ENCODE assay signal across 21 cellular contexts in genomic region chr14:99063620-99064225, GRCh38.
DNase-seq lines count a peak whose midpoint lies in the region; ATAC-seq, FAIRE-seq and TF ChIP-seq lines count a peak whose summit lies in the region.
"Had no signal": no experiment of that assay in that cellular context is flagged by ENCODE, and none has a peak within 500 bp of the region (broad histone marks: within the 10 kb centered on the region; RNA-seq: fewer than 3 reads in every experiment).

No MANE protein-coding gene starts in this region.

- CTCF ChIA-PET in H1 (lab: Charles Lee; ENCODE audit: partially characterized antibody): interaction anchor here (0.9 kb wide), 1 partner anchor 202 kb away, joined by 3 read pairs; no protein-coding TSS in a partner anchor

- H2AK5ac ChIP-seq in H1 (ENCODE audit: low read depth, low read length): no peak overlapping the region

- H3K4me3 ChIP-seq in RWPE2 (ENCODE audit: severe bottlenecking): no peak overlapping the region
- H3K4me3 ChIP-seq in H1 (ENCODE audit: extremely low read depth in 1 of 4, insufficient read depth in 2 of 4, low read depth in 3 of 4, low read length in 4 of 4): no peak overlapping the region
- no peak overlapping the region for H3K4me3 ChIP-seq in suprapubic skin
- H3K4me3 ChIP-seq in sigmoid colon: no peak overlapping the region
- H3K4me3 ChIP-seq: adrenal gland; BLaER1 treated with 17β-estradiol and CSF1 and Interleukin-3, amounts not matched to agents 10 nM and 100 nM; left ventricle myocardium inferior had no signal

- no peak for TF ChIP-seq EP300 in H1 (IDR thresholded peaks at IDR 0.05; ENCODE audit: borderline replicate concordance in 1 of 2, low read depth in 2 of 2, low read length in 2 of 2)
- no peak for TF ChIP-seq EP300 in suprapubic skin (IDR thresholded peaks at IDR 0.05)
- TF ChIP-seq EP300 in sigmoid colon (IDR thresholded peaks at IDR 0.05): no peak

- no peak overlapping the region for H4K5ac ChIP-seq in H1 (ENCODE audit: insufficient read length, low read depth, low read length)

- DNase-seq in RWPE2 (ENCODE audit: low spot score) (no peak), H1 (ENCODE audit: low read depth in 1 of 2, low spot score in 2 of 2) (peak in 1 of 2 experiments; percentile 37), mesenteric fat pad (ENCODE audit: low spot score) (peak; percentile 49), suprapubic skin (ENCODE audit: low spot score in 2 of 2) (no peak), DMS79 (lab: John Stamatoyannopoulos, UW) (no peak), sigmoid colon (no peak)
- DNase-seq: activated naive CD4-positive, alpha-beta T cell treated with Interleukin-2 at 50 U/mL for 16 hours; hypothalamus; IMR-90; left ventricle myocardium inferior; naive B cell; NCI-H1048; NCI-H1694 treated with DMSO at 0.1 percent for 48 hours; NCI-H446; NCI-H774; T-cell had no signal

- no peak overlapping the region for H2BK12ac ChIP-seq in H1 (ENCODE audit: low read depth, low read length)

- no peak overlapping the region for H3K23ac ChIP-seq in H1 (ENCODE audit: insufficient read length)

- TF ChIP-seq RAD21 in H1 (IDR thresholded peaks at IDR 0.05 in 1 of 2, conservative IDR thresholded peaks at IDR 0.05 in 1 of 2; ENCODE audit: low read depth in 2 of 2, low read length in 2 of 2): no peak

- H2BK5ac ChIP-seq in H1 (ENCODE audit: low read depth, low read length): no peak overlapping the region; the same call in 1 of the 2 replicates

- no peak overlapping the region for H3K4me2 ChIP-seq in H1 (ENCODE audit: insufficient read depth in 1 of 2, low read depth in 2 of 2, low read length in 2 of 2)
- H3K4me2 ChIP-seq: BLaER1 treated with 17β-estradiol and CSF1 and Interleukin-3, amounts not matched to agents 10 nM and 100 nM had no signal

- peak overlapping the region; percentile 50 for H3K56ac ChIP-seq in H1 (replicated peaks; ENCODE audit: insufficient read length, low read depth, low read length)

- no peak for FAIRE-seq in H1 (lab: Jason Lieb, UNC)
- FAIRE-seq: GM12892 had no signal

- H3K14ac ChIP-seq in H1 (ENCODE audit: insufficient read length): no peak overlapping the region

- H3K9ac ChIP-seq in H1 (replicated peaks in 1 of 4; ENCODE audit: extremely low read depth in 1 of 4, low read depth in 3 of 4, low read length in 3 of 4): no peak overlapping the region
- H3K9ac ChIP-seq: BLaER1 treated with 17β-estradiol and CSF1 and Interleukin-3, amounts not matched to agents 10 nM and 100 nM had no signal

- H3K18ac ChIP-seq in H1 (ENCODE audit: extremely low read depth, low read length): no peak overlapping the region

- H3K9me3 ChIP-seq in RWPE2 (ENCODE audit: severe bottlenecking) (no peaks in the 10 kb centered on the region), H1 (ENCODE audit: insufficient read depth in 2 of 2, low read depth in 1 of 2, low read length in 1 of 2) (peaks cover 0 to 12% of the 10 kb centered on the region in 2 experiments; a peak in 1 of 4 replicates), suprapubic skin (no peaks in the 10 kb centered on the region), sigmoid colon (no peaks in the 10 kb centered on the region)
- H3K9me3 ChIP-seq: adrenal gland, left ventricle myocardium inferior had no signal

- no peaks in the 10 kb centered on the region for H3K79me2 ChIP-seq in H1 (ENCODE audit: control insufficient read depth in 1 of 2, insufficient read depth in 2 of 2, low read length in 2 of 2)

- POLR2A ChIA-PET in H1 (lab: Charles Lee; ENCODE audit: partially characterized antibody): no interaction called here

- WGBS in H1 (ENCODE audit: extremely low coverage in 1 of 2, insufficient coverage in 1 of 2, insufficient read length in 1 of 2, insufficient replicate concordance in 2 of 2, low coverage in 1 of 2, low lambda C conversion rate in 2 of 2, missing lambda C conversion rate in 1 of 2), 2 experiments: 88% methylated on average over 10 of the region's 10 CpGs; no CpG with 5 or more reads in 1 of the 2 experiments
- 72% methylated on average over 8 of the region's 10 CpGs for WGBS in suprapubic skin
- WGBS in sigmoid colon, 2 donors: 74 to 77% methylated on average over 10 of the region's 10 CpGs

- intact Hi-C loops in sigmoid colon (cut with DNase I): no loop called here

- H4K20me1 ChIP-seq in H1 (replicated peaks in 1 of 2; ENCODE audit: control insufficient read depth in 1 of 2, insufficient read depth in 2 of 2, low read length in 2 of 2): no peaks in the 10 kb centered on the region
- H4K20me1 ChIP-seq: BLaER1 treated with 17β-estradiol and CSF1 and Interleukin-3, amounts not matched to agents 10 nM and 100 nM had no signal

- H3K36me3 ChIP-seq in RWPE2 (ENCODE audit: low read depth) (no peaks in the 10 kb centered on the region), H1 (ENCODE audit: control insufficient read depth in 2 of 4, insufficient read depth in 4 of 4, low read length in 3 of 4) (no peaks in the 10 kb centered on the region), suprapubic skin (no peaks in the 10 kb centered on the region), sigmoid colon (no peaks in the 10 kb centered on the region)
- H3K36me3 ChIP-seq: adrenal gland; BLaER1 treated with 17β-estradiol and CSF1 and Interleukin-3, amounts not matched to agents 10 nM and 100 nM; left ventricle myocardium inferior had no signal

- H3K27ac ChIP-seq in RWPE2 (ENCODE audit: poor library complexity, severe bottlenecking): peak overlapping the region; percentile 94
- no peak overlapping the region for H3K27ac ChIP-seq in H1 (ENCODE audit: low read depth, low read length)
- peak overlapping the region; percentile 74 for H3K27ac ChIP-seq in suprapubic skin
- H3K27ac ChIP-seq in sigmoid colon: no peak overlapping the region
- H3K27ac ChIP-seq: adrenal gland; BLaER1 treated with 17β-estradiol and CSF1 and Interleukin-3, amounts not matched to agents 10 nM and 100 nM; left ventricle myocardium inferior had no signal

- no peak overlapping the region for H2BK20ac ChIP-seq in H1 (ENCODE audit: low read length)

- no peak overlapping the region for H2BK120ac ChIP-seq in H1 (replicated peaks; ENCODE audit: low read depth, low read length)

- H3K23me2 ChIP-seq in H1 (ENCODE audit: low read depth, low read length): no peaks in the 10 kb centered on the region

- H3K4me1 ChIP-seq in RWPE2 (ENCODE audit: insufficient read depth, poor library complexity, severe bottlenecking): peaks cover 16% of the 10 kb centered on the region
- no peaks in the 10 kb centered on the region for H3K4me1 ChIP-seq in H1 (replicated peaks in 1 of 4; ENCODE audit: control insufficient read depth in 3 of 4, insufficient read depth in 4 of 4, low read length in 3 of 4)
- peaks cover 26% of the 10 kb centered on the region for H3K4me1 ChIP-seq in suprapubic skin
- no peaks in the 10 kb centered on the region for H3K4me1 ChIP-seq in sigmoid colon
- H3K4me1 ChIP-seq: adrenal gland; BLaER1 treated with 17β-estradiol and CSF1 and Interleukin-3, amounts not matched to agents 10 nM and 100 nM; left ventricle myocardium inferior had no signal

- 0 out of 2 replicates have a peak overlapping the region, but pooled peaks have one; percentile 61 for H2BK15ac ChIP-seq in H1 (ENCODE audit: low read length)

- no peak overlapping the region for H3K4ac ChIP-seq in H1 (replicated peaks; ENCODE audit: insufficient read length, low read depth, low read length)

- H3K79me1 ChIP-seq in H1 (ENCODE audit: low read depth, low read length): no peaks in the 10 kb centered on the region

- H4K91ac ChIP-seq in H1 (replicated peaks; ENCODE audit: insufficient read length, low read length): no peak overlapping the region

- no peak overlapping the region for H4K8ac ChIP-seq in H1 (ENCODE audit: extremely low read depth, insufficient read depth, low read length)

- H3K27me3 ChIP-seq in RWPE2 (ENCODE audit: insufficient read depth, poor library complexity, severe bottlenecking) (no peaks in the 10 kb centered on the region), H1 (replicated peaks in 1 of 4; ENCODE audit: control insufficient read depth in 3 of 4, extremely low read depth in 1 of 4, insufficient read depth in 3 of 4, low read length in 3 of 4) (no peaks in the 10 kb centered on the region), suprapubic skin (no peaks in the 10 kb centered on the region), sigmoid colon (no peaks in the 10 kb centered on the region)
- H3K27me3 ChIP-seq: adrenal gland; BLaER1 treated with 17β-estradiol and CSF1 and Interleukin-3, amounts not matched to agents 10 nM and 100 nM had no signal

- no peak overlapping the region for H2AFZ ChIP-seq in H1 (ENCODE audit: low read length)

- TF ChIP-seq CTCF in RWPE2 (IDR thresholded peaks at IDR 0.05; ENCODE audit: poor library complexity, severe bottlenecking): no peak
- no peak for TF ChIP-seq CTCF in H1 (IDR thresholded peaks at IDR 0.05; ENCODE audit: control extremely low read depth in 1 of 3, insufficient read depth in 1 of 3, low read depth in 1 of 3, low read length in 3 of 3)
- TF ChIP-seq CTCF in suprapubic skin (IDR thresholded peaks at IDR 0.05): no peak
- no peak for TF ChIP-seq CTCF in sigmoid colon (IDR thresholded peaks at IDR 0.05)

- no peak for TF ChIP-seq POLR2A in H1 (IDR thresholded peaks at IDR 0.05; ENCODE audit: control extremely low read depth in 1 of 2, low read depth in 2 of 2, low read length in 2 of 2)
- no peak for TF ChIP-seq POLR2A in suprapubic skin (IDR thresholded peaks at IDR 0.05)
- TF ChIP-seq POLR2A in sigmoid colon (IDR thresholded peaks at IDR 0.05): no peak

- ATAC-seq in RWPE2 (ENCODE audit: low read depth) (no peak), GM21423 (IDR thresholded peaks at IDR 0.05; ENCODE audit: unreplicated experiment) (no peak)
- ATAC-seq: stimulated activated memory B cell treated with anti-CD40 and anti-IgM and Interleukin-4, amounts not matched to agents 10 μg/mL and 1 μg/mL and 100 μg/mL, for 72 hours; T-cell had no signal

TF ChIP-seq in H1, 55 proteins besides CTCF, POLR2A, EP300 and RAD21 (continues in another document):
- no peak for TF ChIP-seq EZH2 (IDR thresholded peaks at IDR 0.05; ENCODE audit: low read depth, low read length, severe bottlenecking)
- TF ChIP-seq SP1 (IDR thresholded peaks at IDR 0.05; ENCODE audit: low read depth, low read length): no peak
- TF ChIP-seq BRCA1 (IDR thresholded peaks at IDR 0.05; ENCODE audit: low read depth, low read length): no peak
- no peak for TF ChIP-seq POLR2AphosphoS5 (IDR thresholded peaks at IDR 0.05; ENCODE audit: low read depth, low read length)
- no peak for TF ChIP-seq CTBP2 (IDR thresholded peaks at IDR 0.05; ENCODE audit: borderline replicate concordance, insufficient read depth, insufficient read length, low read length)
- TF ChIP-seq TAF7 (optimal IDR thresholded peaks at IDR 0.05; ENCODE audit: borderline replicate concordance, low read depth, low read length): no peak
- no peak for TF ChIP-seq CEBPB (IDR thresholded peaks at IDR 0.05; ENCODE audit: low read depth, low read length)
- TF ChIP-seq CBX5 (IDR thresholded peaks at IDR 0.05; ENCODE audit: low read depth, low read length): no peak
- no peak for TF ChIP-seq ATF3 (IDR thresholded peaks at IDR 0.05; ENCODE audit: insufficient read depth, low read depth, low read length)
- TF ChIP-seq RFX5 (IDR thresholded peaks at IDR 0.05; ENCODE audit: borderline replicate concordance, low read depth, low read length): no peak

Comparison
In these comparisons a context has a peak if more than half of its experiments do, and no peak if none do; other contexts are left out.
1. H3K27ac ChIP-seq: peak in RWPE2 (single experiment) and suprapubic skin (single experiment); none in H1 (single experiment) and sigmoid colon (0 of 4).